Comparison of ENCODE assay signal across 8 cellular contexts in the genomic region with DNA sequence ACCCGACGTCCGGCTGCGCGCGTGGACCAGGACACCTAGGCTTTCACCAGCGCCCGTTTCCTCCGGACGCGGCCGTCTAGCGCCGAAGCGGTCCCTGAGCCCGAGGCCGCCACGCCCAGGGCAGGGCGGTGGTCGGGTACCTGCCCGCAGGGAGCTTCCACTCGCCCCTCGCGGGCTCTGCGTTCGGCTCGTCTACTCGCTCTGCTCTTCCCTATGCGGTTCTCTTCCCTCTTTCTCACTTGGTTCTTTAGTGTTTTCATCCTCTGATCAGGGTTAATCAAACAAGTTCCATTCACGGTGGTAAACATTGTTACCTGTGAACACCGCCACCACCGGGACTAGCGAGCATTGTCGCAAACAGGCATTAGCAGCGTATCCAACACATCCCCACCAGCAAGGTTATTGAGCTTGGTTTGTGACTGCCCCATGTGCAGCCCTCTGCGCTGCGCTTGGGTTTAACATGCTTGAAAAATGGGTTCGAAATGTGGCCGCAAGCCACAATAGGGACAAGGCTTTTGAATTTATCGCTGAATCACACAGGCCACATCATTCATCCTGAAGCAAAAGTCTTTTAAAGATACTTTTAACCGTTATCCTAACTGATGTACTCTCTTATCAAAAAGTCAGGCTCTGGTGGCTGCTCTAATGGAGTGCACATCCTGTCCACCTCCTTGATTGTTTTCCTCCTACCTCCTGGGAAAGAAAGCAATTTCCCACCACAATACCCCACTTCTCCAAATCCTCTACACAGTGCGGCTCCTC. TPM values are rescaled to one million over a fixed set of nuclear protein-coding genes. Genes with fewer than 3 reads are reported as not detected.
A peak's percentile ranks its signal among the peaks of the same experiment; 100 is the strongest.
DNase-seq lines count a peak whose midpoint lies in the region; ATAC-seq and TF ChIP-seq lines count a peak whose summit lies in the region.

No MANE protein-coding gene starts in this region.

- H3K9ac ChIP-seq in KMS-11 (peak overlapping the region; percentile 83), fibroblast of lung (ENCODE audit: insufficient read depth, low read length) (peak overlapping the region; percentile 94)

- no peak for ATAC-seq in activated T-cell treated with anti-CD3 and anti-CD28 coated beads, Interleukin-2, amount 50 U/mL, for 4 hours
- no peak for ATAC-seq in GM19467 (IDR thresholded peaks at IDR 0.05; ENCODE audit: unreplicated experiment)
- no peak for ATAC-seq in GM18505 (IDR thresholded peaks at IDR 0.05; ENCODE audit: unreplicated experiment)

- DNase-seq in GM06990 (ENCODE audit: extremely low read depth, insufficient read length) (no peak), fibroblast of lung (ENCODE audit: low read depth in 2 of 2) (peak in 1 of 2 donors; percentile 35), osteocyte (ENCODE audit: extremely low spot score, unreplicated experiment) (no peak), EL (no peak)
- peak; percentile 48 for DNase-seq in activated T-cell treated with anti-CD3 and anti-CD28 coated beads, Interleukin-2, amount 50 U/mL, for 4 hours

- no peaks in the 10 kb centered on the region for H3K27me3 ChIP-seq in GM06990 (replicated peaks; ENCODE audit: control insufficient read depth, insufficient read depth, low read length)
- no peaks in the 10 kb centered on the region for H3K27me3 ChIP-seq in KMS-11 (ENCODE audit: insufficient read depth, low read depth)
- no peaks in the 10 kb centered on the region for H3K27me3 ChIP-seq in fibroblast of lung (ENCODE audit: control insufficient read depth, insufficient read depth, low read length)

- peak overlapping the region; percentile 39; the same call in 1 of the 2 replicates for H2AFZ ChIP-seq in KMS-11 (ENCODE audit: low read depth)
- peak overlapping the region; percentile 93 for H2AFZ ChIP-seq in fibroblast of lung (ENCODE audit: low read length)

- H3K27ac Mint-ChIP-seq in osteocyte (ENCODE audit: unreplicated experiment), result peak overlapping the region; percentile 60

- H3K4me1 Mint-ChIP-seq in activated T-cell treated with anti-CD3 and anti-CD28 coated beads, Interleukin-2, amount 50 U/mL, for 4 hours (ENCODE audit: low read depth), result peaks cover 34% of the 10 kb centered on the region
- peaks cover 15% of the 10 kb centered on the region for H3K4me1 Mint-ChIP-seq in osteocyte (ENCODE audit: unreplicated experiment)

- H3K4me2 ChIP-seq in KMS-11 (peak overlapping the region; percentile 67), fibroblast of lung (ENCODE audit: extremely low read depth, insufficient read depth, low read length) (peak overlapping the region; percentile 87)

- H3K79me2 ChIP-seq in KMS-11 (ENCODE audit: insufficient read depth, low read depth), result peaks cover 40% of the 10 kb centered on the region
- peaks cover 40% of the 10 kb centered on the region for H3K79me2 ChIP-seq in fibroblast of lung (ENCODE audit: control insufficient read depth, insufficient read depth, low read length)

- H3K9me3 Mint-ChIP-seq in activated T-cell treated with anti-CD3 and anti-CD28 coated beads, Interleukin-2, amount 50 U/mL, for 4 hours, result peaks cover 3% of the 10 kb centered on the region
- H3K9me3 Mint-ChIP-seq in osteocyte (ENCODE audit: unreplicated experiment), result no peaks in the 10 kb centered on the region

- H3K9me3 ChIP-seq in fibroblast of lung (ENCODE audit: control insufficient read depth, insufficient read depth, low read depth, low read length), result no peaks in the 10 kb centered on the region

- H3K4me3 ChIP-seq in GM06990 (replicated peaks; ENCODE audit: low read depth, low read length) (peak overlapping the region; percentile 68), KMS-11 (IDR thresholded peaks at IDR 0.05; ENCODE audit: insufficient read depth, low read depth, low read length) (no peak overlapping the region), fibroblast of lung (replicated peaks in 1 of 4; ENCODE audit: control extremely low read depth in 1 of 4, insufficient read depth in 1 of 4, low read depth in 3 of 4, low read length in 4 of 4) (peak overlapping the region; percentile 54 to 95 (median 79))

- H3K4me3 Mint-ChIP-seq in activated T-cell treated with anti-CD3 and anti-CD28 coated beads, Interleukin-2, amount 50 U/mL, for 4 hours, result peak overlapping the region; percentile 90
- H3K4me3 Mint-ChIP-seq in osteocyte (ENCODE audit: unreplicated experiment), result peak overlapping the region; percentile 76

- TF ChIP-seq POLR2A in GM18505 (IDR thresholded peaks at IDR 0.05; ENCODE audit: borderline replicate concordance, extremely low read depth, insufficient read depth, insufficient read length), result no peak

- H4K20me1 ChIP-seq in KMS-11 (ENCODE audit: insufficient read depth) (no peaks in the 10 kb centered on the region), fibroblast of lung (ENCODE audit: control insufficient read depth, extremely low read depth, insufficient read depth, low read length) (no peaks in the 10 kb centered on the region)

- TF ChIP-seq CTCF in GM06990 (IDR thresholded peaks at IDR 0.05; ENCODE audit: insufficient read depth, low read length, poor library complexity, severe bottlenecking) (no peak), KMS-11 (conservative IDR thresholded peaks at IDR 0.05; ENCODE audit: low read depth, low read length) (no peak), fibroblast of lung (conservative IDR thresholded peaks at IDR 0.05 in 1 of 2, IDR thresholded peaks at IDR 0.05 in 1 of 2; ENCODE audit: low read depth in 1 of 2, low read length in 2 of 2) (no peak), osteocyte (IDR thresholded peaks at IDR 0.05) (no peak)

- H3K27ac ChIP-seq in KMS-11, result peak overlapping the region; percentile 83
- peak overlapping the region; percentile 92 for H3K27ac ChIP-seq in fibroblast of lung (ENCODE audit: insufficient read depth, low read length)

- H3K36me3 ChIP-seq in GM06990 (ENCODE audit: control insufficient read depth, insufficient read depth, low read length) (no peaks in the 10 kb centered on the region), KMS-11 (ENCODE audit: insufficient read depth) (no peaks in the 10 kb centered on the region), fibroblast of lung (ENCODE audit: control insufficient read depth, insufficient read depth, low read length) (no peaks in the 10 kb centered on the region)

- H3K36me3 Mint-ChIP-seq in activated T-cell treated with anti-CD3 and anti-CD28 coated beads, Interleukin-2, amount 50 U/mL, for 4 hours (ENCODE audit: insufficient read depth), result no peaks in the 10 kb centered on the region
- no peaks in the 10 kb centered on the region for H3K36me3 Mint-ChIP-seq in osteocyte (ENCODE audit: unreplicated experiment)

- H3K27me3 Mint-ChIP-seq in activated T-cell treated with anti-CD3 and anti-CD28 coated beads, Interleukin-2, amount 50 U/mL, for 4 hours (ENCODE audit: low read depth), result no peaks in the 10 kb centered on the region
- H3K27me3 Mint-ChIP-seq in osteocyte (ENCODE audit: unreplicated experiment), result no peaks in the 10 kb centered on the region

- H3K4me1 ChIP-seq in KMS-11 (ENCODE audit: low read depth, poor library complexity, severe bottlenecking) (peaks cover 36% of the 10 kb centered on the region), fibroblast of lung (ENCODE audit: control insufficient read depth, extremely low read depth, insufficient read depth, low read length) (no peaks in the 10 kb centered on the region)

RNA-seq across cellular contexts. Expression of gene CD47, which starts 0.8 kb away (rescaled TPM):
- total RNA-seq in activated T-cell treated with anti-CD3 and anti-CD28 coated beads, Interleukin-2, amount 50 U/mL, for 4 hours, result 100 to 1,000 TPM; 112 to 126 (median 115) TPM
- total RNA-seq in fibroblast of lung (54.7 and 72.0 TPM in 2 replicates), osteocyte (44.8 and 51.2 TPM in 2 replicates)
- polyA plus RNA-seq in fibroblast of lung, result 91.7 and 96.2 TPM in 2 replicates
- 63.4 and 74.1 TPM in 2 replicates for polyA plus RNA-seq in fibroblast of lung (2012)
- 18.0 and 43.0 TPM in 2 replicates for polyA minus RNA-seq in fibroblast of lung (ENCODE audit: low replicate concordance)
